ENCODE assay signal across 15 cellular contexts in genomic region chr3:179066058-179066457, GRCh38. TPM values are rescaled to one million over a fixed set of nuclear protein-coding genes. Genes with fewer than 3 reads are reported as not detected.
DNase-seq lines count a peak whose midpoint lies in the region; ATAC-seq and TF ChIP-seq lines count a peak whose summit lies in the region.
"Had no signal": no experiment of that assay in that cellular context is flagged by ENCODE, and none has a peak within 500 bp of the region (broad histone marks: within the 10 kb centered on the region; RNA-seq: fewer than 3 reads in every experiment).

No MANE protein-coding gene starts in this region.

- POLR2A ChIA-PET in HEK293T (lab: Yijun Ruan, JAX), result no interaction called here

- H3K4me3 Mint-ChIP-seq in nephron progenitor cell, result no peak overlapping the region
- no peak overlapping the region for H3K4me3 Mint-ChIP-seq in activated CD8-positive, alpha-beta memory T cell treated with anti-CD3 and anti-CD28 coated beads, Interleukin-2, amount 10 ng/mL, durations not matched to agents 7 days and 5 days
- H3K4me3 Mint-ChIP-seq: activated CD4-positive, alpha-beta T cell treated with anti-CD3 and anti-CD28 coated beads for 36 hours had no signal

- ATAC-seq in GM19023 (IDR thresholded peaks at IDR 0.05; ENCODE audit: unreplicated experiment) (peak; percentile 59), GM21717 (IDR thresholded peaks at IDR 0.05; ENCODE audit: unreplicated experiment) (peak; percentile 67), HG03095 (IDR thresholded peaks at IDR 0.05; ENCODE audit: unreplicated experiment) (peak; percentile 68)
- ATAC-seq in activated CD8-positive, alpha-beta memory T cell treated with anti-CD3 and anti-CD28 coated beads, Interleukin-2, amount 10 ng/mL, durations not matched to agents 7 days and 5 days, result no peak
- ATAC-seq: activated CD4-positive, alpha-beta T cell treated with anti-CD3 and anti-CD28 coated beads for 36 hours had no signal

- DNase-seq in nephron progenitor cell, result no peak
- DNase-seq in HEK293T (ENCODE audit: extremely low spot score), result no peak
- no peak for DNase-seq in mucosa of gallbladder (ENCODE audit: low spot score)
- DNase-seq in activated CD8-positive, alpha-beta memory T cell treated with anti-CD3 and anti-CD28 coated beads, Interleukin-2, amount 10 ng/mL, durations not matched to agents 7 days and 5 days, result no peak
- DNase-seq: activated CD4-positive, alpha-beta T cell treated with anti-CD3 and anti-CD28 coated beads for 36 hours; anterior cingulate cortex; NCI-H2171 treated with DMSO at 0.1 percent for 48 hours; OCI-M1; ovary; stimulated activated CD4-positive, alpha-beta T cell treated with anti-CD3 and anti-CD28 coated beads, Interleukin-12 subunit alpha, Interleukin-12 subunit beta, amount 100 ng/mL, for 4 hours; SW 1271; testis had no signal

- H3K27ac Mint-ChIP-seq in nephron progenitor cell, result peak overlapping the region; percentile 22
- no peak overlapping the region for H3K27ac Mint-ChIP-seq in activated CD8-positive, alpha-beta memory T cell treated with anti-CD3 and anti-CD28 coated beads, Interleukin-2, amount 10 ng/mL, durations not matched to agents 7 days and 5 days
- H3K27ac Mint-ChIP-seq: activated CD4-positive, alpha-beta T cell treated with anti-CD3 and anti-CD28 coated beads for 36 hours had no signal

- peaks cover 4% of the 10 kb centered on the region for H3K27me3 Mint-ChIP-seq in nephron progenitor cell (ENCODE audit: low read depth, poor library complexity)
- no peaks in the 10 kb centered on the region for H3K27me3 Mint-ChIP-seq in activated CD8-positive, alpha-beta memory T cell treated with anti-CD3 and anti-CD28 coated beads, Interleukin-2, amount 10 ng/mL, durations not matched to agents 7 days and 5 days
- H3K27me3 Mint-ChIP-seq: activated CD4-positive, alpha-beta T cell treated with anti-CD3 and anti-CD28 coated beads for 36 hours had no signal

- peaks cover 22% of the 10 kb centered on the region for H3K4me1 Mint-ChIP-seq in nephron progenitor cell
- peaks cover 24% of the 10 kb centered on the region for H3K4me1 Mint-ChIP-seq in activated CD8-positive, alpha-beta memory T cell treated with anti-CD3 and anti-CD28 coated beads, Interleukin-2, amount 10 ng/mL, durations not matched to agents 7 days and 5 days

- no peak for TF ChIP-seq CTCF in nephron progenitor cell (IDR thresholded peaks at IDR 0.05)

- H3K9me3 Mint-ChIP-seq in nephron progenitor cell, result no peaks in the 10 kb centered on the region
- H3K9me3 Mint-ChIP-seq in activated CD8-positive, alpha-beta memory T cell treated with anti-CD3 and anti-CD28 coated beads, Interleukin-2, amount 10 ng/mL, durations not matched to agents 7 days and 5 days (ENCODE audit: low read depth), result no peaks in the 10 kb centered on the region

- CTCF ChIA-PET in HEK293T (lab: Yijun Ruan, JAX), result no interaction called here
- CTCF ChIA-PET in activated CD8-positive, alpha-beta memory T cell treated with anti-CD3 and anti-CD28 coated beads, Interleukin-2, amount 10 ng/mL, durations not matched to agents 7 days and 5 days (lab: Charles Lee), result interaction anchor here (1.0 kb wide), 2 partner anchors 28 to 250 kb away, joined by 3 read pairs; no protein-coding TSS in a partner anchor

- peaks cover 36% of the 10 kb centered on the region for H3K36me3 Mint-ChIP-seq in nephron progenitor cell (ENCODE audit: low read depth)
- H3K36me3 Mint-ChIP-seq in activated CD8-positive, alpha-beta memory T cell treated with anti-CD3 and anti-CD28 coated beads, Interleukin-2, amount 10 ng/mL, durations not matched to agents 7 days and 5 days, result peaks cover 43% of the 10 kb centered on the region

TF ChIP-seq in HEK293T, 16 proteins besides CTCF, POLR2A, EP300 and RAD21:
- TF ChIP-seq FOXA1 (IDR thresholded peaks at IDR 0.05), result no peak
- TF ChIP-seq, protein P1, sequence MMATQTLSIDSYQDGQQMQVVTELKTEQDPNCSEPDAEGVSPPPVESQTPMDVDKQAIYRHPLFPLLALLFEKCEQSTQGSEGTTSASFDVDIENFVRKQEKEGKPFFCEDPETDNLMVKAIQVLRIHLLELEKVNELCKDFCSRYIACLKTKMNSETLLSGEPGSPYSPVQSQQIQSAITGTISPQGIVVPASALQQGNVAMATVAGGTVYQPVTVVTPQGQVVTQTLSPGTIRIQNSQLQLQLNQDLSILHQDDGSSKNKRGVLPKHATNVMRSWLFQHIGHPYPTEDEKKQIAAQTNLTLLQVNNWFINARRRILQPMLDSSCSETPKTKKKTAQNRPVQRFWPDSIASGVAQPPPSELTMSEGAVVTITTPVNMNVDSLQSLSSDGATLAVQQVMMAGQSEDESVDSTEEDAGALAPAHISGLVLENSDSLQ (IDR thresholded peaks at IDR 0.05), result no peak
- TF ChIP-seq LEF1 (IDR thresholded peaks at IDR 0.05; ENCODE audit: borderline replicate concordance), result no peak
- TF ChIP-seq ELF4 (IDR thresholded peaks at IDR 0.05), result no peak
- no peak for TF ChIP-seq SP1 (IDR thresholded peaks at IDR 0.05)
- no peak for TF ChIP-seq BHLHE40 (IDR thresholded peaks at IDR 0.05; ENCODE audit: borderline replicate concordance)
- TF ChIP-seq ARNT (IDR thresholded peaks at IDR 0.05), result no peak
- no peak for TF ChIP-seq SUZ12 (IDR thresholded peaks at IDR 0.05)
- TF ChIP-seq TARDBP (IDR thresholded peaks at IDR 0.05), result no peak
- no peak for TF ChIP-seq FOXK2 (IDR thresholded peaks at IDR 0.05)
- no peak for TF ChIP-seq ZNF384 (IDR thresholded peaks at IDR 0.05)
- no peak for TF ChIP-seq FOXM1 (IDR thresholded peaks at IDR 0.05; ENCODE audit: borderline replicate concordance)
- no peak for TF ChIP-seq CTBP1 (IDR thresholded peaks at IDR 0.05; ENCODE audit: borderline replicate concordance)
- no peak for TF ChIP-seq NFRKB (IDR thresholded peaks at IDR 0.05)
- TF ChIP-seq HDGF (IDR thresholded peaks at IDR 0.05; ENCODE audit: borderline replicate concordance), result no peak
- TF ChIP-seq L3MBTL2 (conservative IDR thresholded peaks at IDR 0.05), result no peak

RNA-seq across cellular contexts. Expression of gene ZMAT3, which starts 5.6 kb away (rescaled TPM):
- total RNA-seq in mucosa of gallbladder, result 21.8 TPM
- 10 to 100 TPM; 14.1 to 15.1 TPM for total RNA-seq in activated CD8-positive, alpha-beta memory T cell treated with anti-CD3 and anti-CD28 coated beads, Interleukin-2, amount 10 ng/mL, durations not matched to agents 7 days and 5 days
